Comparison of ENCODE assay signal across 17 cellular contexts in the genomic region with DNA sequence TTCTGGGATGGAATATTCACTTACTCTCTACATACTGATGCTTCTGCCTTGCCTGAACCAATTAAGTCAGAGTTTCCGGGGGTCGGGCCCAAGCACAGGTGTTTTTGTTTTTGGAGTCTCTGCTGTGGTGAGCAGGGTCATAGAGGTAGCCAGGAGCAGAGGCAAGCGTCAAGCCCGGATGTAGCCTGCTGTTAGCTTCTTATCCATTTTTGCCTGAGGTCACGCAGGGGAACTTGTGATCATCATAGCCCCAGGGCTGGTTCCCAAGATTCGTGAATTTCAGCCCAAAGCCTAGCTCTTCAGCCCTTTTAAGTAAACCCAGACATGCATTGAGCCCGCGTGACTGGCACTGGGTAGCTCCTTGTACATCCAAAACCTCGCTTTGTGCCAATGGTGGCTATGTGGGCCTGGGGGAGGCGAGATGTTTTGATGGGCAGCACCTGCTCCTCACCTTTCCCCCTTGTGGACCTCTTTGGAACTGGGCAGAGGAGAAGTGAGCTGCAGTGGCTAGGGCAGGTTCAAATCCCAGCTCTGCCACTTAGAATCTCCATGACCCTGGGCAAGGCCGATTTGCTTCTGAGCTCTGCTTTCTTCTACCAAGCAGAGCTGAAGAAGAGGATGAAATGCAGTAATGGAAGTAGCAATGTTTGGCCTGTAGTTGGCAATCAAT. TPM values are rescaled to one million over a fixed set of nuclear protein-coding genes. Genes with fewer than 3 reads are reported as not detected.
"Had no signal": no experiment of that assay in that cellular context is flagged by ENCODE, and none has a peak within 500 bp of the region (broad histone marks: within the 10 kb centered on the region; RNA-seq: fewer than 3 reads in every experiment).

No MANE protein-coding gene starts in this region.

- H3K9me3 Mint-ChIP-seq: activated naive CD8-positive, alpha-beta T cell treated with anti-CD3 and anti-CD28 coated beads for 36 hours; brain; dendritic cell treated with granulocyte-macrophage colony-stimulating factor and Interleukin-4, amounts not matched to agents 40 ng/mL and 50 ng/mL, for 4 days; effector memory CD8-positive, alpha-beta T cell; stimulated activated naive B cell treated with anti-CD40 and anti-IgM and Interleukin-4, amounts not matched to agents 10 μg/mL and 1 μg/mL and 100 μg/mL, for 72 hours had no signal

- H3K9me3 ChIP-seq: gastrocnemius medialis, thyroid gland had no signal

- H3K4me1 ChIP-seq: gastrocnemius medialis had no signal

- H3K27ac Mint-ChIP-seq: activated CD4-positive, alpha-beta T cell treated with anti-CD3 and anti-CD28 coated beads for 36 hours; activated naive CD8-positive, alpha-beta T cell treated with anti-CD3 and anti-CD28 coated beads for 36 hours; dendritic cell treated with granulocyte-macrophage colony-stimulating factor and Interleukin-4, amounts not matched to agents 40 ng/mL and 50 ng/mL, for 4 days; effector memory CD8-positive, alpha-beta T cell; stimulated activated naive B cell treated with anti-CD40 and anti-IgM and Interleukin-4, amounts not matched to agents 10 μg/mL and 1 μg/mL and 100 μg/mL, for 72 hours had no signal

- H3K36me3 ChIP-seq: gastrocnemius medialis, thyroid gland had no signal

- ATAC-seq: activated CD4-positive, alpha-beta T cell treated with anti-CD3 and anti-CD28 coated beads for 36 hours; effector memory CD8-positive, alpha-beta T cell; gastrocnemius medialis; stimulated activated naive B cell treated with anti-CD40 and anti-IgM and Interleukin-4, amounts not matched to agents 10 μg/mL and 1 μg/mL and 100 μg/mL, for 72 hours had no signal

- H3K36me3 Mint-ChIP-seq: activated naive CD8-positive, alpha-beta T cell treated with anti-CD3 and anti-CD28 coated beads for 36 hours; brain; stimulated activated naive B cell treated with anti-CD40 and anti-IgM and Interleukin-4, amounts not matched to agents 10 μg/mL and 1 μg/mL and 100 μg/mL, for 72 hours had no signal

- DNase-seq: activated CD4-positive, alpha-beta T cell treated with anti-CD3 and anti-CD28 coated beads for 36 hours; activated CD8-positive, alpha-beta memory T cell treated with anti-CD3 and anti-CD28 coated beads, Interleukin-2, amount 50 U/mL, for 48 hours; activated naive CD8-positive, alpha-beta T cell treated with anti-CD3 and anti-CD28 coated beads for 36 hours; effector memory CD8-positive, alpha-beta T cell; gastrocnemius medialis; midbrain; stimulated activated CD4-positive, alpha-beta T cell treated with anti-CD3 and anti-CD28 coated beads, Interleukin-2, amount 100 ng/mL, for 48 hours; stimulated activated naive B cell treated with anti-CD40 and anti-IgM and Interleukin-4, amounts not matched to agents 10 μg/mL and 1 μg/mL and 100 μg/mL, for 72 hours; thyroid gland had no signal

- H3K27me3 ChIP-seq: gastrocnemius medialis, thyroid gland had no signal

- H3K4me3 ChIP-seq: gastrocnemius medialis, lung, thyroid gland had no signal

- H3K4me1 Mint-ChIP-seq: activated CD4-positive, alpha-beta T cell treated with anti-CD3 and anti-CD28 coated beads for 36 hours had no signal

- FAIRE-seq: islet of Langerhans, urothelium cell line had no signal

- H3K27ac ChIP-seq: epithelial cell of prostate, gastrocnemius medialis, VCaP had no signal

- H3K4me3 Mint-ChIP-seq: activated CD4-positive, alpha-beta T cell treated with anti-CD3 and anti-CD28 coated beads for 36 hours; activated naive CD8-positive, alpha-beta T cell treated with anti-CD3 and anti-CD28 coated beads for 36 hours; dendritic cell treated with granulocyte-macrophage colony-stimulating factor and Interleukin-4, amounts not matched to agents 40 ng/mL and 50 ng/mL, for 4 days; stimulated activated naive B cell treated with anti-CD40 and anti-IgM and Interleukin-4, amounts not matched to agents 10 μg/mL and 1 μg/mL and 100 μg/mL, for 72 hours had no signal

RNA-seq across cellular contexts. Expression of gene FGF18, which starts 33.7 kb away (rescaled TPM):
- total RNA-seq: activated CD4-positive, alpha-beta T cell treated with anti-CD3 and anti-CD28 coated beads for 36 hours; T-helper 1 cell treated with Interleukin-12 subunit alpha and Interleukin-12 subunit beta and Interleukin-4 antibody, amounts not matched to agents 30 ng/mL and 1 ng/mL, for 36 hours had no signal
